20 cellular contexts compared by ENCODE assay signal in the genomic region with DNA sequence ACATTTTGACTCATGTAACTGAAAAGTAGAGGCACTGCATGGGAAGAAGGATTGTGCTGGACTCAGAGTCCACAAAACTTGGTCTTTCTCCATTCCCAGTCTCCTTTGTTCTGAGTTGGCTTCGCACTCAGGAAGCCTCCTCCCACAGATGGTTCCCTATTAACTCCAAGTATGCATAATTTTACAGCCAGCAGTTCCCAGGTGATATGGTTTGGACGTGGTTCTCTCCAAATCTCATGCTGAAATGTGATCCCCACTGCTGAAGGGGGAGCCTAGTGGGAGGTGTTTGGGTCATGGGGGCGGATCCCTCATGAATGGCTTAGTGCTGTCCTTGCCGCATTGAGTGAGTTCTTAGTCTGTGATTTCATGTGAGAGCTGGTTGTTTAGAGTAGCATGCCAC.
DNase-seq lines count a peak whose midpoint lies in the region; ATAC-seq and TF ChIP-seq lines count a peak whose summit lies in the region.
"Had no signal": no experiment of that assay in that cellular context is flagged by ENCODE, and none has a peak within 500 bp of the region (broad histone marks: within the 10 kb centered on the region; RNA-seq: fewer than 3 reads in every experiment).

No MANE protein-coding gene starts in this region.

- no peaks in the 10 kb centered on the region; the same call in 1 of the 3 replicates for H3K4me1 Mint-ChIP-seq in GM23338
- H3K4me1 Mint-ChIP-seq in CD4-positive, alpha-beta memory T cell = no peaks in the 10 kb centered on the region
- H3K4me1 Mint-ChIP-seq: activated CD8-positive, alpha-beta memory T cell treated with anti-CD3 and anti-CD28 coated beads, Interleukin-2, amount 10 ng/mL, durations not matched to agents 7 days and 5 days; CD4-positive, CD25-positive, alpha-beta regulatory T cell; stimulated activated memory B cell treated with anti-CD40 and anti-IgM and Interleukin-4, amounts not matched to agents 10 μg/mL and 1 μg/mL and 100 μg/mL, for 72 hours had no signal

- POLR2A ChIA-PET in CD4-positive, alpha-beta memory T cell (lab: Charles Lee; ENCODE audit: partially characterized antibody) = no interaction called here

- no peaks in the 10 kb centered on the region for H3K27me3 ChIP-seq in GM23338 (ENCODE audit: insufficient read depth)
- no peaks in the 10 kb centered on the region for H3K27me3 ChIP-seq in gastrocnemius medialis
- H3K27me3 ChIP-seq in CD4-positive, alpha-beta memory T cell (ENCODE audit: insufficient read depth, low read length) = no peaks in the 10 kb centered on the region
- no peaks in the 10 kb centered on the region for H3K27me3 ChIP-seq in Karpas-422 (ENCODE audit: low read length)

- H4K20me1 ChIP-seq in GM23338 (replicated peaks; ENCODE audit: insufficient read depth) (no peaks in the 10 kb centered on the region), Karpas-422 (ENCODE audit: insufficient read depth, low read depth, low read length) (no peaks in the 10 kb centered on the region)

- H2AFZ ChIP-seq in GM23338 = peak overlapping the region; percentile 80
- no peak overlapping the region for H2AFZ ChIP-seq in Karpas-422 (ENCODE audit: low read length)

- H3K4me3 Mint-ChIP-seq in GM23338 = no peak overlapping the region
- H3K4me3 Mint-ChIP-seq in CD4-positive, alpha-beta memory T cell = no peak overlapping the region
- H3K4me3 Mint-ChIP-seq: activated CD8-positive, alpha-beta memory T cell treated with anti-CD3 and anti-CD28 coated beads, Interleukin-2, amount 10 ng/mL, durations not matched to agents 7 days and 5 days; CD4-positive, CD25-positive, alpha-beta regulatory T cell; stimulated activated memory B cell treated with anti-CD40 and anti-IgM and Interleukin-4, amounts not matched to agents 10 μg/mL and 1 μg/mL and 100 μg/mL, for 72 hours had no signal

- ATAC-seq in GM23338 (peak; percentile 70), gastrocnemius medialis (no peak), HG03108 (IDR thresholded peaks at IDR 0.05; ENCODE audit: unreplicated experiment) (no peak)
- ATAC-seq: activated CD8-positive, alpha-beta memory T cell treated with anti-CD3 and anti-CD28 coated beads, Interleukin-2, amount 10 ng/mL, durations not matched to agents 7 days and 5 days; activated naive CD4-positive, alpha-beta T cell treated with anti-CD3 and anti-CD28 coated beads, Interleukin-2, amount 50 U/mL, for 72 hours; psoas muscle; stimulated activated memory B cell treated with anti-CD40 and anti-IgM and Interleukin-4, amounts not matched to agents 10 μg/mL and 1 μg/mL and 100 μg/mL, for 72 hours had no signal

- H3K9me2 ChIP-seq in GM23338 (ENCODE audit: insufficient read depth) (peaks cover 28% of the 10 kb centered on the region), Karpas-422 (replicated peaks; ENCODE audit: insufficient read depth, low read length) (no peaks in the 10 kb centered on the region)

- H3K27ac Mint-ChIP-seq in GM23338 = no peak overlapping the region
- no peak overlapping the region for H3K27ac Mint-ChIP-seq in CD4-positive, alpha-beta memory T cell
- H3K27ac Mint-ChIP-seq: activated CD8-positive, alpha-beta memory T cell treated with anti-CD3 and anti-CD28 coated beads, Interleukin-2, amount 10 ng/mL, durations not matched to agents 7 days and 5 days; activated naive CD4-positive, alpha-beta T cell treated with anti-CD3 and anti-CD28 coated beads, Interleukin-2, amount 50 U/mL, for 72 hours; CD4-positive, CD25-positive, alpha-beta regulatory T cell; stimulated activated memory B cell treated with anti-CD40 and anti-IgM and Interleukin-4, amounts not matched to agents 10 μg/mL and 1 μg/mL and 100 μg/mL, for 72 hours had no signal

- H3K36me3 ChIP-seq in GM23338 (ENCODE audit: insufficient read depth) (no peaks in the 10 kb centered on the region), gastrocnemius medialis (no peaks in the 10 kb centered on the region), Karpas-422 (ENCODE audit: insufficient read depth, low read length) (no peaks in the 10 kb centered on the region)
- no peaks in the 10 kb centered on the region for H3K36me3 ChIP-seq in CD4-positive, alpha-beta memory T cell (ENCODE audit: insufficient read depth, low read length)

- intact Hi-C loops in gastrocnemius medialis (cut with DNase I; ENCODE audit: low total_unique reads) = no loop called here
- intact Hi-C loops in CD4-positive, alpha-beta memory T cell (cut with micrococcal nuclease) = no loop called here

- TF ChIP-seq CTCF in GM23338 (conservative IDR thresholded peaks at IDR 0.05; ENCODE audit: low read depth in 2 of 2) (no peak), gastrocnemius medialis (IDR thresholded peaks at IDR 0.05 in 4 of 5, conservative IDR thresholded peaks at IDR 0.05 in 1 of 5) (no peak), GM13977 (IDR thresholded peaks at IDR 0.05; ENCODE audit: extremely low read depth, insufficient read depth, missing control alignments) (no peak)

- H3K27me3 Mint-ChIP-seq in GM23338 (ENCODE audit: insufficient read depth, low read depth, poor library complexity) = peaks cover 2% of the 10 kb centered on the region
- H3K27me3 Mint-ChIP-seq in CD4-positive, alpha-beta memory T cell = peaks cover 0 to 6% of the 10 kb centered on the region in 2 donors

- DNase-seq in GM23338 (ENCODE audit: low spot score) (no peak), SW480 (ENCODE audit: low spot score) (peak; percentile 95), iris pigment epithelial cell (ENCODE audit: low read depth) (peak; percentile 35), gastrocnemius medialis (peak in 1 of 2 donors; percentile 54), GM13977 (ENCODE audit: low spot score) (no peak), Karpas-422 (no peak)
- DNase-seq in CD4-positive, alpha-beta memory T cell = no peak
- DNase-seq: activated CD8-positive, alpha-beta memory T cell treated with anti-CD3 and anti-CD28 coated beads, Interleukin-2, amount 10 ng/mL, durations not matched to agents 7 days and 5 days; CD4-positive, CD25-positive, alpha-beta regulatory T cell; cerebellar nuclear complex; hippocampal formation; Kasumi-1; mammary epithelial cell; NCI-H2029 treated with DMSO at 0.1 percent for 48 hours; psoas muscle; stimulated activated CD4-positive, alpha-beta T cell treated with anti-CD3 and anti-CD28 coated beads, Interleukin-4, amount 100 ng/mL, for 4 hours had no signal

- TF ChIP-seq POLR2A in gastrocnemius medialis (IDR thresholded peaks at IDR 0.05) = peak in 1 of 2 donors; percentile 24

- no peaks in the 10 kb centered on the region for H3K36me3 Mint-ChIP-seq in GM23338 (ENCODE audit: low read depth)
- no peaks in the 10 kb centered on the region for H3K36me3 Mint-ChIP-seq in CD4-positive, alpha-beta memory T cell
- H3K36me3 Mint-ChIP-seq: activated CD8-positive, alpha-beta memory T cell treated with anti-CD3 and anti-CD28 coated beads, Interleukin-2, amount 10 ng/mL, durations not matched to agents 7 days and 5 days; activated naive CD4-positive, alpha-beta T cell treated with anti-CD3 and anti-CD28 coated beads, Interleukin-2, amount 50 U/mL, for 72 hours; CD4-positive, CD25-positive, alpha-beta regulatory T cell; stimulated activated memory B cell treated with anti-CD40 and anti-IgM and Interleukin-4, amounts not matched to agents 10 μg/mL and 1 μg/mL and 100 μg/mL, for 72 hours had no signal

- H3K4me2 ChIP-seq in GM23338 (no peak overlapping the region), Karpas-422 (ENCODE audit: low read depth, low read length, poor library complexity, severe bottlenecking) (no peak overlapping the region)

- peaks cover 11% of the 10 kb centered on the region for H3K4me1 ChIP-seq in GM23338 (ENCODE audit: insufficient read depth)
- H3K4me1 ChIP-seq in gastrocnemius medialis = peaks cover 52 to 57% of the 10 kb centered on the region in 2 donors
- H3K4me1 ChIP-seq in CD4-positive, alpha-beta memory T cell (ENCODE audit: insufficient read depth, low read length) = no peaks in the 10 kb centered on the region
- peaks cover 3% of the 10 kb centered on the region; the same call in 1 of the 2 replicates for H3K4me1 ChIP-seq in Karpas-422 (ENCODE audit: low read length)

- H3K9ac ChIP-seq in Karpas-422 (ENCODE audit: low read length) = no peak overlapping the region

- CTCF ChIA-PET in CD4-positive, alpha-beta memory T cell (lab: Charles Lee; ENCODE audit: partially characterized antibody) = no interaction called here

- no peak overlapping the region for H3K4me3 ChIP-seq in GM23338
- no peak overlapping the region for H3K4me3 ChIP-seq in gastrocnemius medialis
- H3K4me3 ChIP-seq in CD4-positive, alpha-beta memory T cell (ENCODE audit: low read length in 2 of 2) = no peak overlapping the region
- no peak overlapping the region for H3K4me3 ChIP-seq in Karpas-422 (ENCODE audit: low read length)
- H3K4me3 ChIP-seq: psoas muscle, SK-N-MC had no signal

- no peaks in the 10 kb centered on the region for H3K79me2 ChIP-seq in GM23338 (replicated peaks; ENCODE audit: insufficient read depth)
- no peaks in the 10 kb centered on the region for H3K79me2 ChIP-seq in Karpas-422 (ENCODE audit: low read length)

- no peaks in the 10 kb centered on the region for H3K9me3 Mint-ChIP-seq in GM23338
- H3K9me3 Mint-ChIP-seq in CD4-positive, alpha-beta memory T cell = no peaks in the 10 kb centered on the region
- H3K9me3 Mint-ChIP-seq: activated naive CD4-positive, alpha-beta T cell treated with anti-CD3 and anti-CD28 coated beads, Interleukin-2, amount 50 U/mL, for 72 hours; stimulated activated memory B cell treated with anti-CD40 and anti-IgM and Interleukin-4, amounts not matched to agents 10 μg/mL and 1 μg/mL and 100 μg/mL, for 72 hours had no signal

- no peak overlapping the region for H3K27ac ChIP-seq in GM23338 (ENCODE audit: low read depth)
- H3K27ac ChIP-seq in gastrocnemius medialis = peak overlapping the region; percentile 12 to 80 (median 38)
- H3K27ac ChIP-seq in CD4-positive, alpha-beta memory T cell (ENCODE audit: low read depth, low read length) = no peak overlapping the region
- no peak overlapping the region for H3K27ac ChIP-seq in Karpas-422 (ENCODE audit: low read length)
- H3K27ac ChIP-seq: psoas muscle, SK-N-MC had no signal

- no peaks in the 10 kb centered on the region for H3K9me3 ChIP-seq in gastrocnemius medialis
- H3K9me3 ChIP-seq in CD4-positive, alpha-beta memory T cell (ENCODE audit: control insufficient read depth in 1 of 2, low read length in 2 of 2) = no peaks in the 10 kb centered on the region
- no peaks in the 10 kb centered on the region for H3K9me3 ChIP-seq in Karpas-422 (ENCODE audit: low read length)
- H3K9me3 ChIP-seq: psoas muscle had no signal

- no peaks in the 10 kb centered on the region for H3F3A ChIP-seq in GM23338 (replicated peaks; ENCODE audit: low read depth)

- in situ Hi-C loops in gastrocnemius medialis (cut with MboI; ENCODE audit: low sequenced_read_pairs in 4 of 4) (no loop called here), GM13977 (cut with MboI; ENCODE audit: low pct_unique_long_range_greater_than_20kb, low sequenced_read_pairs, unreplicated experiment) (no loop called here)

TF ChIP-seq in GM23338, 12 proteins besides CTCF, POLR2A, EP300 and RAD21 (continues in another document):
- TF ChIP-seq CREB1 (CRISPR knock-in tag; IDR thresholded peaks at IDR 0.05; ENCODE audit: low read depth) = no peak
- no peak for TF ChIP-seq EZH2phosphoT487 (IDR thresholded peaks at IDR 0.05; ENCODE audit: unreplicated experiment)
- no peak for TF ChIP-seq STAT1 (IDR thresholded peaks at IDR 0.05; ENCODE audit: unreplicated experiment)
- TF ChIP-seq ZNF114 (CRISPR knock-in tag; IDR thresholded peaks at IDR 0.05) = no peak

Comparison
In these comparisons a context has a peak if more than half of its experiments do, and no peak if none do; other contexts are left out.
1. DNase-seq: peak in SW480 (single experiment) and iris pigment epithelial cell (single experiment); none in GM23338 (single experiment), GM13977 (single experiment), CD4-positive, alpha-beta memory T cell (0 of 5) and Karpas-422 (single experiment).
2. H3K27ac ChIP-seq: peak in gastrocnemius medialis (4 of 4); none in GM23338 (single experiment), CD4-positive, alpha-beta memory T cell (single experiment) and Karpas-422 (single experiment).